ENCODE assay signal across 24 cellular contexts in genomic region chr5:60674670-60675069, GRCh38. TPM values are rescaled to one million over a fixed set of nuclear protein-coding genes. Genes with fewer than 3 reads are reported as not detected.
A peak's percentile ranks its signal among the peaks of the same experiment; 100 is the strongest.
DNase-seq lines count a peak whose midpoint lies in the region; ATAC-seq, FAIRE-seq and TF ChIP-seq lines count a peak whose summit lies in the region.
"Had no signal": no experiment of that assay in that cellular context is flagged by ENCODE, and none has a peak within 500 bp of the region (broad histone marks: within the 10 kb centered on the region; RNA-seq: fewer than 3 reads in every experiment).

No MANE protein-coding gene starts in this region.

- no peaks in the 10 kb centered on the region for H4K20me1 ChIP-seq in GM23248 (ENCODE audit: insufficient read depth)

- H3K27me3 ChIP-seq in GM23248 (replicated peaks; ENCODE audit: insufficient read depth) = no peaks in the 10 kb centered on the region
- H3K27me3 ChIP-seq in small intestine (ENCODE audit: control insufficient read depth in 2 of 2, insufficient read depth in 2 of 2, low read length in 2 of 2) = no peaks in the 10 kb centered on the region
- no peaks in the 10 kb centered on the region for H3K27me3 ChIP-seq in effector memory CD4-positive, alpha-beta T cell (replicated peaks; ENCODE audit: control insufficient read depth, insufficient read depth, low read length, poor library complexity, severe bottlenecking)
- H3K27me3 ChIP-seq in foreskin keratinocyte = no peaks in the 10 kb centered on the region
- H3K27me3 ChIP-seq: adrenal gland had no signal

- H3K4me2 ChIP-seq in GM23248 (ENCODE audit: unreplicated experiment) = no peak overlapping the region

- no peaks in the 10 kb centered on the region for H3K9me2 ChIP-seq in GM23248 (ENCODE audit: insufficient read depth)

- WGBS in GM23248 (ENCODE audit: low coverage in 1 of 2, low lambda C conversion rate in 2 of 2, missing lambda C conversion rate in 2 of 2), 2 experiments = 54 to 59% methylated on average over 2 of the region's 2 CpGs
- WGBS in small intestine, 3 donors = 45 to 59% (median 54%) methylated on average over 2 of the region's 2 CpGs

- H3F3A ChIP-seq in GM23248 (ENCODE audit: insufficient read depth) = no peaks in the 10 kb centered on the region

- no peaks in the 10 kb centered on the region for H3K79me2 ChIP-seq in GM23248 (ENCODE audit: insufficient read depth)

- no peak for DNase-seq in GM23248
- DNase-seq in astrocyte of the hippocampus (ENCODE audit: low read depth, low spot score) = peak; percentile 5
- DNase-seq in mucosa of descending colon = no peak
- peak; percentile 66 for DNase-seq in small intestine
- no peak for DNase-seq in effector memory CD4-positive, alpha-beta T cell
- no peak for DNase-seq in foreskin keratinocyte
- DNase-seq: activated CD4-positive, alpha-beta T cell treated with anti-CD3 and anti-CD28 coated beads for 48 hours; activated naive CD4-positive, alpha-beta T cell treated with anti-CD3 and anti-CD28 coated beads, Interleukin-2, amount 10 ng/mL, durations not matched to agents 7 days and 5 days; adrenal gland; CD8-positive, alpha-beta memory T cell; cerebellar nuclear complex; DMS153; H9; midbrain; NCI-H1048; NCI-H446; NCI-H82; stimulated activated CD4-positive, alpha-beta T cell treated with anti-CD3 and anti-CD28 coated beads, Interleukin-4, amount 100 ng/mL, for 1 hour; trophoblast cell; WERI-Rb-1 had no signal

- H3K4me1 ChIP-seq in GM23248 (ENCODE audit: insufficient read depth) (no peaks in the 10 kb centered on the region), mucosa of descending colon (ENCODE audit: low read depth) (peaks cover 30% of the 10 kb centered on the region), small intestine (ENCODE audit: control insufficient read depth in 2 of 2, insufficient read depth in 1 of 2, low read depth in 1 of 2, low read length in 1 of 2) (peaks cover 0 to 2% of the 10 kb centered on the region in 2 donors), foreskin keratinocyte (peaks cover 3% of the 10 kb centered on the region)
- no peaks in the 10 kb centered on the region for H3K4me1 ChIP-seq in effector memory CD4-positive, alpha-beta T cell (ENCODE audit: control insufficient read depth, insufficient read depth, low read length, poor library complexity, severe bottlenecking)
- H3K4me1 ChIP-seq: adrenal gland had no signal

- no peak overlapping the region for H3K9ac ChIP-seq in GM23248

- FAIRE-seq in small intestine (lab: Jason Lieb, UNC) = no peak
- FAIRE-seq: GM12892 had no signal

- no peak overlapping the region for H3K4me3 ChIP-seq in GM23248
- no peak overlapping the region for H3K4me3 ChIP-seq in mucosa of descending colon
- H3K4me3 ChIP-seq in small intestine (ENCODE audit: low read depth in 1 of 2, low read length in 2 of 2) = no peak overlapping the region
- H3K4me3 ChIP-seq in effector memory CD4-positive, alpha-beta T cell (ENCODE audit: insufficient read depth, low read depth, low read length, poor library complexity, severe bottlenecking) = no peak overlapping the region
- H3K4me3 ChIP-seq: adrenal gland had no signal

- H2AFZ ChIP-seq in GM23248 = peak overlapping the region; percentile 46; the same call in 1 of the 2 replicates

- H3K36me3 ChIP-seq in GM23248 (ENCODE audit: low read depth) (no peaks in the 10 kb centered on the region), mucosa of descending colon (ENCODE audit: low read depth) (no peaks in the 10 kb centered on the region), small intestine (ENCODE audit: control insufficient read depth in 2 of 2, insufficient read depth in 2 of 2, low read length in 2 of 2) (no peaks in the 10 kb centered on the region)
- no peaks in the 10 kb centered on the region for H3K36me3 ChIP-seq in effector memory CD4-positive, alpha-beta T cell (ENCODE audit: control insufficient read depth, insufficient read depth, low read length)
- H3K36me3 ChIP-seq: adrenal gland, WERI-Rb-1 had no signal

- ATAC-seq in mucosa of descending colon = peak; percentile 2
- ATAC-seq in GM21737 (IDR thresholded peaks at IDR 0.05; ENCODE audit: unreplicated experiment) = no peak
- no peak for ATAC-seq in HG03439 (IDR thresholded peaks at IDR 0.05; ENCODE audit: unreplicated experiment)
- ATAC-seq in foreskin keratinocyte = no peak
- ATAC-seq: activated T-helper 17 cell treated with anti-CD3 and anti-CD28 coated beads, Interleukin-2, amount 50 U/mL, for 72 hours had no signal

- H3K9me3 ChIP-seq in GM23248 (ENCODE audit: low read depth) (no peaks in the 10 kb centered on the region), mucosa of descending colon (no peaks in the 10 kb centered on the region), small intestine (ENCODE audit: control insufficient read depth, low read depth) (no peaks in the 10 kb centered on the region)
- no peaks in the 10 kb centered on the region for H3K9me3 ChIP-seq in effector memory CD4-positive, alpha-beta T cell (ENCODE audit: control insufficient read depth, low read length)
- H3K9me3 ChIP-seq: adrenal gland had no signal

- in situ Hi-C loops in GM23248 (cut with MboI) = loop anchor here (25.0 kb wide), 1 partner anchor 663 kb away; the partner anchor contains the start of gene ZSWIM6

- TF ChIP-seq CTCF in mucosa of descending colon (IDR thresholded peaks at IDR 0.05) = no peak
- no peak for TF ChIP-seq CTCF in foreskin keratinocyte (conservative IDR thresholded peaks at IDR 0.05)

- no peak overlapping the region for H3K27ac ChIP-seq in GM23248
- H3K27ac ChIP-seq in small intestine (ENCODE audit: low read depth in 1 of 2, low read length in 1 of 2) = peak overlapping the region; percentile 43 to 73
- H3K27ac ChIP-seq in effector memory CD4-positive, alpha-beta T cell (ENCODE audit: insufficient read depth, low read length, poor library complexity, severe bottlenecking) = no peak overlapping the region
- H3K27ac ChIP-seq in foreskin keratinocyte = no peak overlapping the region
- H3K27ac ChIP-seq: adrenal gland, WERI-Rb-1 had no signal

- intact Hi-C loops in mucosa of descending colon (cut with DNase I, micrococcal nuclease) = loop anchor here in 1 of 2 donors (10.0 kb wide), 1 partner anchor 860 kb away; no protein-coding TSS in a partner anchor

RNA-seq across cellular contexts. Expression of gene DEPDC1B, which starts 25.3 kb away (rescaled TPM):
- 2.5 and 8.5 TPM in 2 replicates for total RNA-seq in GM23248 (2014; rRNA removed; shearing (Covaris generic))
- polyA plus RNA-seq in GM23248 (2016; fragmentation: Nextera tagmentation; extraction: Ambion mirVana) = 2.5 and 3.0 TPM in 2 replicates
- total RNA-seq in mucosa of descending colon = 1 to 10 TPM; 3.4 to 9.8 (median 4.5) TPM
- polyA plus RNA-seq in small intestine = 10 to 100 TPM in 1 of 3 donors, 1 to 10 TPM in 2; 2.4 to 19.2 (median 9.4) TPM
- total RNA-seq in foreskin keratinocyte = 28.7 and 33.4 TPM in 2 replicates
- polyA plus RNA-seq in foreskin keratinocyte = 13.2 and 17.6 TPM in 2 replicates

Comparison
In these comparisons a context has a peak if more than half of its experiments do, and no peak if none do; other contexts are left out.
1. DNase-seq: peak in astrocyte of the hippocampus (single experiment) and small intestine (single experiment); none in GM23248 (single experiment), mucosa of descending colon (0 of 3), effector memory CD4-positive, alpha-beta T cell (0 of 3) and foreskin keratinocyte (0 of 2).
2. H3K27ac ChIP-seq: peak in small intestine (2 of 2); none in GM23248 (single experiment), effector memory CD4-positive, alpha-beta T cell (single experiment) and foreskin keratinocyte (single experiment).